15 cellular contexts compared by ENCODE assay signal in the genomic region with DNA sequence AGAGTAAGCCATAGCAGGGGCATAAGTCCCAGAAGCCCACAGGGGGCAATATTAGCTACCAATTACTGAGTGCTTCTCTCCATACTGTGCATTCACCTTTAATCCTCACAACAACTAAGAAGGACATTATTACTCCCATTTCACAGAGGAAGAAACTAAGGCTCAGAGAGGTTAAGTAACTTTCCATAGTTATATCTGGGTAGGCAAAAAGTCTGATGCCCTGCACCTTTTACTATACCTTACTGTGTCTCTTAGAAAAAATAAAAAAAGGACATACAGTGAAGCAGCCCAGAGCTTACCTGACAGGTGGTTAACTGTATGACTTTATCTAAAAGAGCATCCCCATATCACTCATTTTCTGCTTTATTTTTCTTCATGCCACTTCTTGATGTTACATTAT. TPM values are rescaled to one million over a fixed set of nuclear protein-coding genes. Genes with fewer than 3 reads are reported as not detected.
DNase-seq lines count a peak whose midpoint lies in the region; ATAC-seq and TF ChIP-seq lines count a peak whose summit lies in the region.
"Had no signal": no experiment of that assay in that cellular context is flagged by ENCODE, and none has a peak within 500 bp of the region (broad histone marks: within the 10 kb centered on the region; RNA-seq: fewer than 3 reads in every experiment).

No MANE protein-coding gene starts in this region.

- TF ChIP-seq POLR2A in esophagus squamous epithelium (IDR thresholded peaks at IDR 0.05): no peak

- H3K4me3 ChIP-seq in GM12865 (ENCODE audit: low read depth, low read length) (no peak overlapping the region), esophagus squamous epithelium (no peak overlapping the region)
- H3K4me3 ChIP-seq: SJCRH30, suprapubic skin had no signal

- peaks cover 0 to 12% (median 6%) of the 10 kb centered on the region in 3 donors for H3K36me3 Mint-ChIP-seq in immature natural killer cell

- peak overlapping the region; percentile 60 to 99 (median 84) for H3K27ac Mint-ChIP-seq in immature natural killer cell
- H3K27ac Mint-ChIP-seq: endodermal cell, nephron progenitor cell had no signal

- intact Hi-C loops in left cardiac atrium (cut with DNase I): loop anchor here in 1 of 2 donors (5.0 kb wide), 1 partner anchor 97 kb away; the partner anchor contains the start of gene SAAL1
- intact Hi-C loops in esophagus squamous epithelium (cut with DNase I): no loop called here

- peak overlapping the region in 1 of 5 donors; percentile 6 for H3K4me3 Mint-ChIP-seq in immature natural killer cell
- H3K4me3 Mint-ChIP-seq: endodermal cell had no signal

- no peak for ATAC-seq in left cardiac atrium

- H3K9me3 ChIP-seq in esophagus squamous epithelium: no peaks in the 10 kb centered on the region
- H3K9me3 ChIP-seq: SJCRH30, suprapubic skin had no signal

- H3K9me3 Mint-ChIP-seq in immature natural killer cell: no peaks in the 10 kb centered on the region
- H3K9me3 Mint-ChIP-seq: endodermal cell, nephron progenitor cell had no signal

- peaks cover 0 to 22% (median 0%) of the 10 kb centered on the region in 3 donors for H3K36me3 ChIP-seq in esophagus squamous epithelium
- H3K36me3 ChIP-seq: SJCRH30 had no signal

- H3K4me1 ChIP-seq in esophagus squamous epithelium: peaks cover 0 to 25% (median 0%) of the 10 kb centered on the region in 3 donors

- H3K4me1 Mint-ChIP-seq in immature natural killer cell: peaks cover 28 to 39% of the 10 kb centered on the region in 2 donors

- peaks cover 0 to 5% (median 0%) of the 10 kb centered on the region in 4 donors for H3K27me3 ChIP-seq in esophagus squamous epithelium
- H3K27me3 ChIP-seq: SJCRH30, suprapubic skin had no signal

- H3K27ac ChIP-seq in esophagus squamous epithelium: no peak overlapping the region
- H3K27ac ChIP-seq: SJCRH30, suprapubic skin had no signal

- TF ChIP-seq CTCF in GM12865 (IDR thresholded peaks at IDR 0.05; ENCODE audit: insufficient read depth, low read depth, low read length, missing control alignments): no peak
- no peak for TF ChIP-seq CTCF in esophagus squamous epithelium (IDR thresholded peaks at IDR 0.05)

- H3K27me3 Mint-ChIP-seq in immature natural killer cell (ENCODE audit: low read depth in 3 of 3): peaks cover 4 to 13% (median 7%) of the 10 kb centered on the region in 3 donors

- DNase-seq in NCI-H526 (lab: John Stamatoyannopoulos, UW) (peak; percentile 6 to 20), NCI-H526 treated with DMSO at 0.1 percent for 48 hours (lab: John Stamatoyannopoulos, UW) (no peak), GM12865 (ENCODE audit: low read depth) (peak; percentile 6), OCI-M1 (lab: John Stamatoyannopoulos, UW) (peak; percentile 26), immature natural killer cell (peak in 1 of 3 donors; percentile 10), left cardiac atrium (no peak), esophagus squamous epithelium (lab: John Stamatoyannopoulos, UW) (no peak), NCI-H446 treated with DMSO at 0.1 percent for 48 hours (lab: John Stamatoyannopoulos, UW) (no peak)
- DNase-seq: ACHN; activated naive CD4-positive, alpha-beta T cell treated with Interleukin-2 at 50 U/mL for 16 hours; COR-L47; endodermal cell; nephron progenitor cell had no signal

RNA-seq across cellular contexts. Expression of gene SERGEF, which starts 2.6 kb away (rescaled TPM):
- 100 to 1,000 TPM in 1 of 3 donors, 10 to 100 TPM in 2; 52.0 to 104 (median 68.3) TPM for polyA plus RNA-seq in immature natural killer cell
- total RNA-seq in left cardiac atrium: 10 to 100 TPM; 21.1 to 28.2 TPM
- total RNA-seq in esophagus squamous epithelium: 10 to 100 TPM in 3 of 4 donors, 1 to 10 TPM in 1; 4.2 to 35.7 (median 13.4) TPM

RNA-seq across cellular contexts. Expression of gene TPH1, which starts 35.8 kb away (rescaled TPM):
- not detected for polyA plus RNA-seq in immature natural killer cell
- total RNA-seq in left cardiac atrium: under 1 TPM; 0.03 to 0.18 TPM
- under 1 TPM; 0.06 to 0.38 (median 0.15) TPM for total RNA-seq in esophagus squamous epithelium

Comparison
In these comparisons a context has a peak if more than half of its experiments do, and no peak if none do; other contexts are left out.
1. DNase-seq: peak in NCI-H526 (2 of 2), GM12865 (single experiment) and OCI-M1 (single experiment); none in NCI-H526 treated with DMSO at 0.1 percent for 48 hours (single experiment), left cardiac atrium (single experiment), esophagus squamous epithelium (single experiment) and NCI-H446 treated with DMSO at 0.1 percent for 48 hours (single experiment).